ENCODE assay signal across 8 cellular contexts in the genomic region with DNA sequence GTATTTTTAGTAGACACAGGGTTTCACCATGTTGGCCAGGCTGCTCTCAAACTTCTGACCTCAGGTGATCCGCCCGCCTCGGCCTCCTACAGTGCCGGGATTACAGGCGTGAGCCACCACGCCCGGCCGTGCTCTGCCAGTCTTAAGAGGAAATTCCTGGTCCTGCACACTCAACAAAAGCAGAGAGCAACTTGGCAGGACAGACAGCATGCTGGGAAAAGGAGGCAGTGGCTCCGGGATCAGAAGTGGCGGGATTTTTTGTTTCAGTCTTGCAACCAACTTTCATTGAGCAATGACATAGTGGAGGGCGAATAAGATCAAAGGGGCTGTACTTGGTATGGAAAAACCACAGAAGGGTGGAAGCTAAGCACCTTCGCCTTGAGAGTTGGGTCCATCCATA. TPM values are rescaled to one million over a fixed set of nuclear protein-coding genes. Genes with fewer than 3 reads are reported as not detected.
DNase-seq lines count a peak whose midpoint lies in the region; ATAC-seq and TF ChIP-seq lines count a peak whose summit lies in the region.

No MANE protein-coding gene starts in this region.

- ATAC-seq in sciatic nerve, result peak; percentile 21
- no peak for ATAC-seq in HG03025 (IDR thresholded peaks at IDR 0.05; ENCODE audit: low FRiP score, unreplicated experiment)
- ATAC-seq in GM21529 (IDR thresholded peaks at IDR 0.05; ENCODE audit: unreplicated experiment), result no peak

- TF ChIP-seq CTCF in foreskin fibroblast (IDR thresholded peaks at IDR 0.05; ENCODE audit: low read depth, low read length), result no peak

- DNase-seq in GM04503 (ENCODE audit: low read depth) (peak; percentile 50), RKO (ENCODE audit: low spot score) (peak; percentile 81), foreskin fibroblast (peak; percentile 42 to 68), sciatic nerve (ENCODE audit: low spot score) (no peak), GOT3 (lab: John Stamatoyannopoulos, UW) (no peak), dedifferentiated amniotic fluid mesenchymal stem cell (ENCODE audit: extremely low spot score) (no peak)

- intact Hi-C loops in sciatic nerve (cut with DNase I), result no loop called here

- peak overlapping the region; percentile 89 to 90 for H3K4me3 ChIP-seq in foreskin fibroblast (ENCODE audit: low read depth in 1 of 2, low read length in 2 of 2)

RNA-seq across cellular contexts. Expression of gene CKAP4, which starts 2.1 kb away (rescaled TPM):
- total RNA-seq in sciatic nerve, result 30.3 TPM

RNA-seq across cellular contexts. Expression of gene TCP11L2, which starts 56.8 kb away (rescaled TPM):
- 52.1 TPM for total RNA-seq in sciatic nerve

Comparison
In these comparisons a context has a peak if more than half of its experiments do, and no peak if none do; other contexts are left out.
1. DNase-seq: peak in GM04503 (single experiment), RKO (single experiment) and foreskin fibroblast (2 of 2); none in sciatic nerve (single experiment), GOT3 (single experiment) and dedifferentiated amniotic fluid mesenchymal stem cell (single experiment).